Comparison of ENCODE assay signal across 8 cellular contexts in the genomic region with DNA sequence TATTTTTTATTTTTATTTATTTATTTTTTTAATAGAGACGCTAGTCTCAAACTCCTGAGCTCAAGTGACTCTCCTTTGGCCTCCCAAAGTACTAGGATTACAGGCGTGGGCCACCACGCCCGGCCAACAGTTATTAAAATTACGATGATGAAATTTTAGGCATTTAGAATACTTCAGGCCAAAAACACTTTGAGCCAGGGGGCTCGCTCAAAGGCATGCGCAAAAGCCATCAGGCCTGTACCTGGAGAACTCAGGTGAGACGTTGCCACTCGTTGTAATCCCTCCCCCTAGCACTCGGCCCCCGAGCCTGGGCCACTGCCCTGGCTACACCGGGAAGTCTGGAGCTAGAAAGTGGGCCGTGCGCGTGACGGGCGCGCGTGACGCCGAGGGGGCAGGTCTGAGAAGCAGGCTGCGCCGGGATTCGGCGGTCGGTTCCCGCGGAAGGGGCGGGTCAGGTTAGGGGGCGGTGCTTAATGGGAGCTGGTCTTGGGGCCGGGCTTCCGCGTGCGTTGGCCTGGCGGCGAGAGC. TPM values are rescaled to one million over a fixed set of nuclear protein-coding genes. Genes with fewer than 3 reads are reported as not detected.
DNase-seq lines count a peak whose midpoint lies in the region; ATAC-seq and TF ChIP-seq lines count a peak whose summit lies in the region.

No MANE protein-coding gene starts in this region.

- CTCF ChIA-PET in activated CD4-positive, alpha-beta memory T cell treated with anti-CD3 and anti-CD28 coated beads for 36 hours (lab: Charles Lee), result interaction anchor here (0.7 to 3.1 kb wide), 4 partner anchors 163 to 242 kb away, joined by 3 to 37 read pairs (median 5); partner anchors contain the start of genes ACTL10, C20orf144 and ZNF341

- peak overlapping the region; percentile 96 for H3K27ac ChIP-seq in CD4-positive, CD25-positive, alpha-beta regulatory T cell (ENCODE audit: insufficient read depth, low read length, poor library complexity, severe bottlenecking)
- H3K27ac ChIP-seq in duodenal mucosa (ENCODE audit: low read depth, low read length), result peak overlapping the region; percentile 90

- peak in 1 of 2 donors; percentile 90 for TF ChIP-seq POLR2A in lower leg skin (IDR thresholded peaks at IDR 0.05)

- no peaks in the 10 kb centered on the region for H3K27me3 Mint-ChIP-seq in CD4-positive, CD25-positive, alpha-beta regulatory T cell
- H3K27me3 Mint-ChIP-seq in activated CD4-positive, alpha-beta memory T cell treated with anti-CD3 and anti-CD28 coated beads for 36 hours, result no peaks in the 10 kb centered on the region

- H3K4me1 ChIP-seq in CD4-positive, CD25-positive, alpha-beta regulatory T cell (ENCODE audit: control insufficient read depth, insufficient read depth, low read length, poor library complexity, severe bottlenecking), result peaks cover 18% of the 10 kb centered on the region
- H3K4me1 ChIP-seq in duodenal mucosa (ENCODE audit: control insufficient read depth in 1 of 2, insufficient read depth in 2 of 2, low read length in 2 of 2), result peaks cover 4% of the 10 kb centered on the region in 2 donors

- no peaks in the 10 kb centered on the region for H3K27me3 ChIP-seq in CD4-positive, CD25-positive, alpha-beta regulatory T cell (ENCODE audit: control insufficient read depth, insufficient read depth, low read length)
- H3K27me3 ChIP-seq in duodenal mucosa (ENCODE audit: control insufficient read depth in 1 of 2, insufficient read depth in 2 of 2, low read length in 2 of 2), result no peaks in the 10 kb centered on the region

- 1 to 2% methylated on average over 30 to 36 of the region's 36 CpGs for WGBS in lower leg skin, 2 donors

- H3K27ac Mint-ChIP-seq in CD4-positive, CD25-positive, alpha-beta regulatory T cell, result peak overlapping the region; percentile 48 to 95 (median 90)
- peak overlapping the region; percentile 77 for H3K27ac Mint-ChIP-seq in activated CD4-positive, alpha-beta memory T cell treated with anti-CD3 and anti-CD28 coated beads for 36 hours

- H3K4me1 Mint-ChIP-seq in CD4-positive, CD25-positive, alpha-beta regulatory T cell, result peaks cover 0 to 36% (median 16%) of the 10 kb centered on the region in 4 donors
- peaks cover 12% of the 10 kb centered on the region for H3K4me1 Mint-ChIP-seq in activated CD4-positive, alpha-beta memory T cell treated with anti-CD3 and anti-CD28 coated beads for 36 hours (ENCODE audit: low read depth)

- H3K9me3 ChIP-seq in CD4-positive, CD25-positive, alpha-beta regulatory T cell (ENCODE audit: control insufficient read depth in 2 of 2, low read length in 2 of 2), result no peaks in the 10 kb centered on the region
- no peaks in the 10 kb centered on the region for H3K9me3 ChIP-seq in duodenal mucosa (ENCODE audit: control insufficient read depth in 1 of 2, low read length in 2 of 2)

- H3K36me3 ChIP-seq in CD4-positive, CD25-positive, alpha-beta regulatory T cell (ENCODE audit: control insufficient read depth, insufficient read depth, low read length), result no peaks in the 10 kb centered on the region
- no peaks in the 10 kb centered on the region for H3K36me3 ChIP-seq in duodenal mucosa (ENCODE audit: control insufficient read depth in 1 of 2, insufficient read depth in 2 of 2, low read length in 2 of 2)

- H3K4me3 ChIP-seq in CD4-positive, CD25-positive, alpha-beta regulatory T cell (ENCODE audit: low read depth, low read length), result peak overlapping the region; percentile 78
- peak overlapping the region; percentile 70 for H3K4me3 ChIP-seq in duodenal mucosa (ENCODE audit: low read depth in 1 of 2, low read length in 2 of 2)
- H3K4me3 ChIP-seq in lower leg skin (ENCODE audit: low read depth, poor library complexity, severe bottlenecking), result no peak overlapping the region

- H3K36me3 Mint-ChIP-seq in CD4-positive, CD25-positive, alpha-beta regulatory T cell, result no peaks in the 10 kb centered on the region
- H3K36me3 Mint-ChIP-seq in activated CD4-positive, alpha-beta memory T cell treated with anti-CD3 and anti-CD28 coated beads for 36 hours, result no peaks in the 10 kb centered on the region

- peak; percentile 97 to 99 (median 98) for DNase-seq in CD4-positive, CD25-positive, alpha-beta regulatory T cell
- DNase-seq in NCI-H774 (lab: John Stamatoyannopoulos, UW) (peak; percentile 97), lower leg skin (ENCODE audit: low spot score in 2 of 2) (peak; percentile 99 to 100)
- DNase-seq in activated CD4-positive, alpha-beta memory T cell treated with anti-CD3 and anti-CD28 coated beads for 36 hours, result peak; percentile 100
- DNase-seq in stimulated activated CD4-positive, alpha-beta T cell treated with anti-CD3 and anti-CD28 coated beads, Interleukin-4, amount 100 ng/mL, for 4 hours, result peak; percentile 98 to 99

- no peaks in the 10 kb centered on the region for H3K9me3 Mint-ChIP-seq in CD4-positive, CD25-positive, alpha-beta regulatory T cell
- no peaks in the 10 kb centered on the region for H3K9me3 Mint-ChIP-seq in activated CD4-positive, alpha-beta memory T cell treated with anti-CD3 and anti-CD28 coated beads for 36 hours

- peak overlapping the region; percentile 81 to 83 for H3K9ac ChIP-seq in duodenal mucosa (ENCODE audit: low read depth in 1 of 2, low read length in 2 of 2)

- peak; percentile 96 to 97 for ATAC-seq in CD4-positive, CD25-positive, alpha-beta regulatory T cell (ENCODE audit: low read depth in 2 of 2)
- peak; percentile 98 for ATAC-seq in GM19438 (IDR thresholded peaks at IDR 0.05; ENCODE audit: low read depth, unreplicated experiment)
- ATAC-seq in HG03571 (IDR thresholded peaks at IDR 0.05; ENCODE audit: unreplicated experiment), result peak; percentile 89

- POLR2A ChIA-PET in activated CD4-positive, alpha-beta memory T cell treated with anti-CD3 and anti-CD28 coated beads for 36 hours (lab: Charles Lee), result interaction anchor here (0.7 to 2.5 kb wide), 15 partner anchors 9 to 623 kb away, joined by 3 to 20 read pairs (median 4); partner anchors contain the start of genes ACTL10, EIF2S2, PXMP4 and SNTA1

- intact Hi-C loops in activated CD4-positive, alpha-beta memory T cell treated with anti-CD3 and anti-CD28 coated beads for 36 hours (cut with micrococcal nuclease), result loop anchor here (1.0 to 5.0 kb wide), 2 partner anchors 46 to 503 kb away; partner anchors contain the start of genes RALY and SNTA1
- intact Hi-C loops in lower leg skin (cut with DNase I; ENCODE audit: low total_unique reads), result no loop called here

- peak overlapping the region; percentile 90 to 99 (median 94) for H3K4me3 Mint-ChIP-seq in CD4-positive, CD25-positive, alpha-beta regulatory T cell
- peak overlapping the region; percentile 83 for H3K4me3 Mint-ChIP-seq in activated CD4-positive, alpha-beta memory T cell treated with anti-CD3 and anti-CD28 coated beads for 36 hours

- TF ChIP-seq CTCF in lower leg skin (IDR thresholded peaks at IDR 0.05), result no peak

RNA-seq across cellular contexts. Expression of gene CBFA2T2, which starts 0.3 kb away (rescaled TPM):
- 31.0 TPM for total RNA-seq in CD4-positive, CD25-positive, alpha-beta regulatory T cell
- 10 to 100 TPM; 11.8 to 14.8 (median 13.2) TPM for polyA plus RNA-seq in CD4-positive, CD25-positive, alpha-beta regulatory T cell
- total RNA-seq in activated CD4-positive, alpha-beta memory T cell treated with anti-CD3 and anti-CD28 coated beads for 36 hours, result 10 to 100 TPM; 10.9 to 12.9 TPM
- total RNA-seq in lower leg skin, result 10 to 100 TPM; 17.2 to 24.6 (median 21.7) TPM

RNA-seq across cellular contexts. Expression of gene SNTA1, which starts 46.0 kb away (rescaled TPM):
- total RNA-seq in CD4-positive, CD25-positive, alpha-beta regulatory T cell, result 6.2 TPM
- 1 to 10 TPM; 3.8 to 8.0 (median 4.9) TPM for polyA plus RNA-seq in CD4-positive, CD25-positive, alpha-beta regulatory T cell
- 1 to 10 TPM; 5.6 to 5.7 TPM for total RNA-seq in activated CD4-positive, alpha-beta memory T cell treated with anti-CD3 and anti-CD28 coated beads for 36 hours
- total RNA-seq in lower leg skin, result 10 to 100 TPM; 13.0 to 22.6 (median 17.8) TPM
